22 cellular contexts compared by ENCODE assay signal in genomic region chr5:59473611-59474010, GRCh38.
"Had no signal": no experiment of that assay in that cellular context is flagged by ENCODE, and none has a peak within 500 bp of the region (broad histone marks: within the 10 kb centered on the region; RNA-seq: fewer than 3 reads in every experiment).

No MANE protein-coding gene starts in this region.

- H3K27me3 Mint-ChIP-seq: dendritic cell treated with granulocyte-macrophage colony-stimulating factor and Interleukin-4, amounts not matched to agents 40 ng/mL and 50 ng/mL, for 4 days; effector memory CD8-positive, alpha-beta T cell; stimulated activated memory B cell treated with anti-CD40 and anti-IgM and Interleukin-4, amounts not matched to agents 10 μg/mL and 1 μg/mL and 100 μg/mL, for 72 hours; stimulated activated naive CD8-positive, alpha-beta T cell treated with anti-CD3 and anti-CD28 coated beads, Interleukin-15, Interleukin-2, amounts not matched to agents 100 ng/mL and 50 ng/mL, for 24 hours had no signal

- H3K27me3 ChIP-seq: esophagus muscularis mucosa, hepatocyte, right lobe of liver, spleen, tibial artery, upper lobe of left lung, vagina had no signal

- H3K9me3 ChIP-seq: esophagus muscularis mucosa, prostate gland, right lobe of liver, spleen, tibial artery, upper lobe of left lung, vagina had no signal

- H3K4me1 ChIP-seq: parathyroid adenoma, prostate gland, right lobe of liver, spleen, tibial artery, upper lobe of left lung, vagina had no signal

- H3K4me3 ChIP-seq: esophagus muscularis mucosa, hepatocyte, prostate gland, right lobe of liver, spleen, tibial artery, upper lobe of left lung, vagina had no signal

- H3K9me3 Mint-ChIP-seq: dendritic cell treated with granulocyte-macrophage colony-stimulating factor and Interleukin-4, amounts not matched to agents 40 ng/mL and 50 ng/mL, for 4 days; effector memory CD8-positive, alpha-beta T cell; naive thymus-derived CD4-positive, alpha-beta T cell; nephron progenitor cell; stimulated activated memory B cell treated with anti-CD40 and anti-IgM and Interleukin-4, amounts not matched to agents 10 μg/mL and 1 μg/mL and 100 μg/mL, for 72 hours had no signal

- H2AFZ ChIP-seq: hepatocyte, parathyroid adenoma had no signal

- H3K79me2 ChIP-seq: parathyroid adenoma had no signal

- H3K4me1 Mint-ChIP-seq: naive thymus-derived CD4-positive, alpha-beta T cell; stimulated activated memory B cell treated with anti-CD40 and anti-IgM and Interleukin-4, amounts not matched to agents 10 μg/mL and 1 μg/mL and 100 μg/mL, for 72 hours had no signal

- H3K27ac Mint-ChIP-seq: dendritic cell treated with granulocyte-macrophage colony-stimulating factor and Interleukin-4, amounts not matched to agents 40 ng/mL and 50 ng/mL, for 4 days; effector memory CD8-positive, alpha-beta T cell; naive thymus-derived CD4-positive, alpha-beta T cell; nephron progenitor cell; stimulated activated memory B cell treated with anti-CD40 and anti-IgM and Interleukin-4, amounts not matched to agents 10 μg/mL and 1 μg/mL and 100 μg/mL, for 72 hours; stimulated activated naive CD8-positive, alpha-beta T cell treated with anti-CD3 and anti-CD28 coated beads, Interleukin-15, Interleukin-2, amounts not matched to agents 100 ng/mL and 50 ng/mL, for 24 hours had no signal

- ATAC-seq: effector memory CD8-positive, alpha-beta T cell; naive thymus-derived CD4-positive, alpha-beta T cell; right lobe of liver; stimulated activated memory B cell treated with anti-CD40 and anti-IgM and Interleukin-4, amounts not matched to agents 10 μg/mL and 1 μg/mL and 100 μg/mL, for 72 hours had no signal

- H3K36me3 Mint-ChIP-seq: naive thymus-derived CD4-positive, alpha-beta T cell; stimulated activated memory B cell treated with anti-CD40 and anti-IgM and Interleukin-4, amounts not matched to agents 10 μg/mL and 1 μg/mL and 100 μg/mL, for 72 hours had no signal

- H3K9ac ChIP-seq: parathyroid adenoma had no signal

- H3K36me3 ChIP-seq: esophagus muscularis mucosa, prostate gland, right lobe of liver, spleen, tibial artery, upper lobe of left lung, vagina had no signal

- H3K4me3 Mint-ChIP-seq: dendritic cell treated with granulocyte-macrophage colony-stimulating factor and Interleukin-4, amounts not matched to agents 40 ng/mL and 50 ng/mL, for 4 days; effector memory CD8-positive, alpha-beta T cell; naive thymus-derived CD4-positive, alpha-beta T cell; nephron progenitor cell; stimulated activated memory B cell treated with anti-CD40 and anti-IgM and Interleukin-4, amounts not matched to agents 10 μg/mL and 1 μg/mL and 100 μg/mL, for 72 hours; stimulated activated naive CD8-positive, alpha-beta T cell treated with anti-CD3 and anti-CD28 coated beads, Interleukin-15, Interleukin-2, amounts not matched to agents 100 ng/mL and 50 ng/mL, for 24 hours had no signal

- DNase-seq: effector memory CD8-positive, alpha-beta T cell; foreskin melanocyte; head of caudate nucleus; kidney glomerular epithelial cell; naive thymus-derived CD4-positive, alpha-beta T cell; nephron progenitor cell; right lobe of liver; spleen; stimulated activated CD4-positive, alpha-beta T cell treated with anti-CD3 and anti-CD28 coated beads, Interleukin-15, amount 100 ng/mL, for 24 hours; stimulated activated CD4-positive, alpha-beta T cell treated with anti-CD3 and anti-CD28 coated beads, Interleukin-1b, Interleukin-23, amount 100 ng/mL, for 48 hours; stimulated activated CD4-positive, alpha-beta T cell treated with anti-CD3 and anti-CD28 coated beads, Interleukin-4, amount 100 ng/mL, for 24 hours; tibial artery; upper lobe of left lung had no signal

- H3K27ac ChIP-seq: epithelial cell of prostate, esophagus muscularis mucosa, hepatocyte, parathyroid adenoma, prostate gland, right lobe of liver, spleen, tibial artery, upper lobe of left lung, vagina had no signal

- H3K4me2 ChIP-seq: hepatocyte had no signal
